Comparison of ENCODE assay signal across 17 cellular contexts in the genomic region with DNA sequence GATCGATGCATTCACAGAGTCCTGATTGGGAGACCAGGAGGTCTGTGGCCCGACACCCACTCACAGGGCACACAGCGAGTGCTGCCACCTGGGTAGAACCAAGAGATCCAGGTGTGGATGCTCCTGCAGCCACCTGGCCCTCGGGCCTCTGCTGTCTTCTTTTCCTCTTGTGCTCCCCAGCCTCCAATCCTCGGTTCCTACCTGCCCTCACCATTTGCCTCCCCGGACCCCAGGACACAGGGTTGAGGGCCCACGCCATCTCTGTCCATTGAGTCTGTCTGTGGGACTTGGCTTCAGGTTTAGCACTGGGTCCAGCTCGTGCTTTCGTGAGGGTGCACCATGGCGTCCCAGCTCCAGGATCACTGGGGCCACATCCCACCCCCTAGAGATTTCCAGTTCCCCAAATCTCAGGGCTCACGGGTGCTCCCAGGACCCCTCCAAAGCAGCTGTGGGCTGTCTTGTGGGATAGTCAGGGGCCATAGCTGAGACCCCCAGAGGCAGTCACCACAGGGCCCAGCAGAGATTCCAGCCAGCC.
"Had no signal": no experiment of that assay in that cellular context is flagged by ENCODE, and none has a peak within 500 bp of the region (broad histone marks: within the 10 kb centered on the region; RNA-seq: fewer than 3 reads in every experiment).

No MANE protein-coding gene starts in this region.

- H3K27me3 ChIP-seq: cardiac muscle cell, transverse colon had no signal

- H3K27ac ChIP-seq: cardiac muscle cell, transverse colon had no signal

- H3K4me1 ChIP-seq: transverse colon had no signal

- H3K4me1 Mint-ChIP-seq: activated naive CD8-positive, alpha-beta T cell treated with anti-CD3 and anti-CD28 coated beads, Interleukin-2, amount 10 ng/mL, durations not matched to agents 7 days and 5 days; nephron had no signal

- H3K36me3 ChIP-seq: cardiac muscle cell, transverse colon had no signal

- ATAC-seq: effector memory CD8-positive, alpha-beta T cell; left lobe of liver; stimulated activated naive CD8-positive, alpha-beta T cell treated with anti-CD3 and anti-CD28 coated beads, Interleukin-15, Interleukin-2, amounts not matched to agents 100 U/mL and 50 U/mL, for 24 hours had no signal

- H3K9me3 ChIP-seq: transverse colon had no signal

- H3K27ac Mint-ChIP-seq: activated naive CD8-positive, alpha-beta T cell treated with anti-CD3 and anti-CD28 coated beads, Interleukin-2, amount 10 ng/mL, durations not matched to agents 7 days and 5 days; activated T-helper 1 cell treated with anti-CD3 and anti-CD28 coated beads, Interleukin-12 subunit alpha, Interleukin-12 subunit beta, Interleukin-2, Interleukin-4 antibody, amounts not matched to agents 30 ng/mL and 10 ng/mL and 1 ng/mL, durations not matched to agents 14 hours and 24 hours and 36 hours; effector memory CD8-positive, alpha-beta T cell; nephron had no signal

- H3K27me3 Mint-ChIP-seq: activated naive CD8-positive, alpha-beta T cell treated with anti-CD3 and anti-CD28 coated beads, Interleukin-2, amount 10 ng/mL, durations not matched to agents 7 days and 5 days had no signal

- H3K9me3 Mint-ChIP-seq: activated naive CD8-positive, alpha-beta T cell treated with anti-CD3 and anti-CD28 coated beads, Interleukin-2, amount 10 ng/mL, durations not matched to agents 7 days and 5 days; activated T-helper 1 cell treated with anti-CD3 and anti-CD28 coated beads, Interleukin-12 subunit alpha, Interleukin-12 subunit beta, Interleukin-2, Interleukin-4 antibody, amounts not matched to agents 30 ng/mL and 10 ng/mL and 1 ng/mL, durations not matched to agents 14 hours and 24 hours and 36 hours; effector memory CD8-positive, alpha-beta T cell; nephron had no signal

- H3K4me3 ChIP-seq: cardiac muscle cell, transverse colon had no signal

- H3K36me3 Mint-ChIP-seq: activated naive CD8-positive, alpha-beta T cell treated with anti-CD3 and anti-CD28 coated beads, Interleukin-2, amount 10 ng/mL, durations not matched to agents 7 days and 5 days had no signal

- DNase-seq: activated CD4-positive, alpha-beta T cell treated with anti-CD3 and anti-CD28 coated beads, Interleukin-2, amount 50 U/mL, for 1 hour; activated naive CD8-positive, alpha-beta T cell treated with anti-CD3 and anti-CD28 coated beads, Interleukin-2, amount 10 ng/mL, durations not matched to agents 7 days and 5 days; amygdala; dermis blood vessel endothelial cell; effector memory CD8-positive, alpha-beta T cell; foreskin fibroblast; hippocampal formation; midbrain; occipital lobe; stimulated activated naive CD8-positive, alpha-beta T cell treated with anti-CD3 and anti-CD28 coated beads, Interleukin-15, Interleukin-2, amounts not matched to agents 100 U/mL and 50 U/mL, for 24 hours; T-helper 1 cell; T-helper 9 cell had no signal

- H3K4me3 Mint-ChIP-seq: activated naive CD8-positive, alpha-beta T cell treated with anti-CD3 and anti-CD28 coated beads, Interleukin-2, amount 10 ng/mL, durations not matched to agents 7 days and 5 days; activated T-helper 1 cell treated with anti-CD3 and anti-CD28 coated beads, Interleukin-12 subunit alpha, Interleukin-12 subunit beta, Interleukin-2, Interleukin-4 antibody, amounts not matched to agents 30 ng/mL and 10 ng/mL and 1 ng/mL, durations not matched to agents 14 hours and 24 hours and 36 hours; effector memory CD8-positive, alpha-beta T cell; nephron had no signal
